In the genomic region with DNA sequence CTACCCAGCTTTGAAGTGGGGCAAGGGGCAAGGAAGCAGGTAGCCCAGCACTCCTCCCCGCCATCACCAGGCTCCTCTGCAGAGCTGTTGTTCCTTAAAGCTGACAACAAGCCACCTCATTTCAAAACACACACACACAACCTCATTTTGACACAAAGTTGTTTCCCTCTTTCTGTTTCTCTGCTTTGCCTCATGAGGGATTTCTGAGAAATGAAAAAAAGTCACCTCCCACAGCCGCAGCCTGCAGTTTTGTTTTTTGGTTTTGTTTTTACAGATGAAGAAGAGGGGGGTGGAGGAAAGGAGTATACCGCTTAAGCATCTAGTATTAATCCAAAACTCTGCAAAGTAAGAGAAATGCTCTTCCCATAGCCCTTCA, we compare ENCODE assay signal across 1 cellular context.
TF ChIP-seq lines count a peak whose summit lies in the region.

No MANE protein-coding gene starts in this region.

TF ChIP-seq in IMR-90, 13 proteins besides CTCF, POLR2A, EP300 and RAD21 (continued from another document):
- TF ChIP-seq, protein P1, sequence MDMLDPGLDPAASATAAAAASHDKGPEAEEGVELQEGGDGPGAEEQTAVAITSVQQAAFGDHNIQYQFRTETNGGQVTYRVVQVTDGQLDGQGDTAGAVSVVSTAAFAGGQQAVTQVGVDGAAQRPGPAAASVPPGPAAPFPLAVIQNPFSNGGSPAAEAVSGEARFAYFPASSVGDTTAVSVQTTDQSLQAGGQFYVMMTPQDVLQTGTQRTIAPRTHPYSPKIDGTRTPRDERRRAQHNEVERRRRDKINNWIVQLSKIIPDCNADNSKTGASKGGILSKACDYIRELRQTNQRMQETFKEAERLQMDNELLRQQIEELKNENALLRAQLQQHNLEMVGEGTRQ (IDR thresholded peaks at IDR 0.05; ENCODE audit: low read depth, low read length), result no peak
- TF ChIP-seq BHLHE40 (IDR thresholded peaks at IDR 0.05; ENCODE audit: low read depth, low read length) (no peak), RCOR1 (IDR thresholded peaks at IDR 0.05; ENCODE audit: insufficient replicate concordance, low read length) (no peak), FOS (IDR thresholded peaks at IDR 0.05; ENCODE audit: low read depth, low read length) (no peak), NFE2L2 (IDR thresholded peaks at IDR 0.05; ENCODE audit: low read depth, low read length) (no peak), SMC3 (IDR thresholded peaks at IDR 0.05; ENCODE audit: low read depth, low read length) (no peak), RFX5 (IDR thresholded peaks at IDR 0.05; ENCODE audit: low read depth, low read length) (no peak), CEBPB (IDR thresholded peaks at IDR 0.05; ENCODE audit: low read depth, low read length) (no peak), MXI1 (IDR thresholded peaks at IDR 0.05; ENCODE audit: borderline replicate concordance, low read depth, low read length) (no peak)
- TF ChIP-seq, protein P2, sequence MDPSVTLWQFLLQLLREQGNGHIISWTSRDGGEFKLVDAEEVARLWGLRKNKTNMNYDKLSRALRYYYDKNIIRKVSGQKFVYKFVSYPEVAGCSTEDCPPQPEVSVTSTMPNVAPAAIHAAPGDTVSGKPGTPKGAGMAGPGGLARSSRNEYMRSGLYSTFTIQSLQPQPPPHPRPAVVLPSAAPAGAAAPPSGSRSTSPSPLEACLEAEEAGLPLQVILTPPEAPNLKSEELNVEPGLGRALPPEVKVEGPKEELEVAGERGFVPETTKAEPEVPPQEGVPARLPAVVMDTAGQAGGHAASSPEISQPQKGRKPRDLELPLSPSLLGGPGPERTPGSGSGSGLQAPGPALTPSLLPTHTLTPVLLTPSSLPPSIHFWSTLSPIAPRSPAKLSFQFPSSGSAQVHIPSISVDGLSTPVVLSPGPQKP (IDR thresholded peaks at IDR 0.05; ENCODE audit: borderline replicate concordance, low read depth, low read length), result no peak
